In genomic region chr5:139854953-139855352, GRCh38 we compare ENCODE assay signal across 26 cellular contexts. TPM values are rescaled to one million over a fixed set of nuclear protein-coding genes. Genes with fewer than 3 reads are reported as not detected.
"Had no signal": no experiment of that assay in that cellular context is flagged by ENCODE, and none has a peak within 500 bp of the region (broad histone marks: within the 10 kb centered on the region; RNA-seq: fewer than 3 reads in every experiment).

No MANE protein-coding gene starts in this region.

- H3K27me3 ChIP-seq: left lung, pancreas, right atrium auricular region, right lobe of liver, stomach, tibial artery, uterus had no signal

- H3K4me3 ChIP-seq: left lung, lung, pancreas, right atrium auricular region, right lobe of liver, smooth muscle cell, stomach, thoracic aorta, tibial artery, uterus had no signal

- H3K4me2 ChIP-seq: smooth muscle cell had no signal

- H3K27me3 Mint-ChIP-seq: stimulated activated naive B cell treated with anti-CD40 and anti-IgM and Interleukin-4, amounts not matched to agents 10 μg/mL and 1 μg/mL and 100 μg/mL, for 72 hours had no signal

- H3K9me3 ChIP-seq: left lung, pancreas, right atrium auricular region, right lobe of liver, stomach, thoracic aorta, tibial artery, uterus had no signal

- H3K9me3 Mint-ChIP-seq: mesothelial cell of epicardium; naive B cell; natural killer cell; nephron progenitor cell; stimulated activated naive B cell treated with anti-CD40 and anti-IgM and Interleukin-4, amounts not matched to agents 10 μg/mL and 1 μg/mL and 100 μg/mL, for 72 hours had no signal

- DNase-seq: hippocampal formation; left colon; mesendoderm; naive B cell; natural killer cell; nephron progenitor cell; nucleus accumbens; pancreas; stimulated activated CD4-positive, alpha-beta T cell treated with anti-CD3 and anti-CD28 coated beads, Interleukin-1b, Interleukin-23, amount 100 ng/mL, for 48 hours; stimulated activated CD4-positive, alpha-beta T cell treated with anti-CD3 and anti-CD28 coated beads, Interleukin-2, amount 100 ng/mL, for 48 hours; stimulated activated CD4-positive, alpha-beta T cell treated with anti-CD3 and anti-CD28 coated beads, Interleukin-4, amount 100 ng/mL, for 4 hours; stimulated activated CD8-positive, alpha-beta memory T cell treated with anti-CD3 and anti-CD28 coated beads, Interleukin-4, amount 100 ng/mL, for 48 hours; stimulated activated naive B cell treated with anti-CD40 and anti-IgM and Interleukin-4, amounts not matched to agents 10 μg/mL and 1 μg/mL and 100 μg/mL, for 72 hours; stimulated activated naive CD8-positive, alpha-beta T cell treated with anti-CD3 and anti-CD28 coated beads, Interleukin-15, Interleukin-2, amounts not matched to agents 100 U/mL and 50 U/mL, for 24 hours; stomach; trophoblast cell; uterus had no signal

- ATAC-seq: left colon; left lung; natural killer cell; pancreas; right lobe of liver; stimulated activated naive B cell treated with anti-CD40 and anti-IgM and Interleukin-4, amounts not matched to agents 10 μg/mL and 1 μg/mL and 100 μg/mL, for 72 hours; stimulated activated naive CD8-positive, alpha-beta T cell treated with anti-CD3 and anti-CD28 coated beads, Interleukin-15, Interleukin-2, amounts not matched to agents 100 U/mL and 50 U/mL, for 24 hours had no signal

- H3K27ac ChIP-seq: left lung, pancreas, right atrium auricular region, right lobe of liver, stomach, thoracic aorta, tibial artery, uterus had no signal

- H3K4me3 Mint-ChIP-seq: mesothelial cell of epicardium; natural killer cell; nephron progenitor cell; stimulated activated naive B cell treated with anti-CD40 and anti-IgM and Interleukin-4, amounts not matched to agents 10 μg/mL and 1 μg/mL and 100 μg/mL, for 72 hours had no signal

- H3K36me3 ChIP-seq: left lung, pancreas, right atrium auricular region, right lobe of liver, thoracic aorta, uterus had no signal

- H3K27ac Mint-ChIP-seq: mesothelial cell of epicardium; natural killer cell; nephron progenitor cell; stimulated activated naive B cell treated with anti-CD40 and anti-IgM and Interleukin-4, amounts not matched to agents 10 μg/mL and 1 μg/mL and 100 μg/mL, for 72 hours had no signal

- H3K4me1 ChIP-seq: left lung, pancreas, right atrium auricular region, right lobe of liver, stomach, uterus had no signal

- H3K4me1 Mint-ChIP-seq: mesothelial cell of epicardium; stimulated activated naive B cell treated with anti-CD40 and anti-IgM and Interleukin-4, amounts not matched to agents 10 μg/mL and 1 μg/mL and 100 μg/mL, for 72 hours had no signal

- H3K36me3 Mint-ChIP-seq: mesothelial cell of epicardium; naive B cell; natural killer cell; stimulated activated naive B cell treated with anti-CD40 and anti-IgM and Interleukin-4, amounts not matched to agents 10 μg/mL and 1 μg/mL and 100 μg/mL, for 72 hours had no signal

RNA-seq across cellular contexts. Expression of gene PSD2, which starts 59.3 kb away (rescaled TPM):
- polyA plus RNA-seq: keratinocyte had no signal
